In the genomic region with DNA sequence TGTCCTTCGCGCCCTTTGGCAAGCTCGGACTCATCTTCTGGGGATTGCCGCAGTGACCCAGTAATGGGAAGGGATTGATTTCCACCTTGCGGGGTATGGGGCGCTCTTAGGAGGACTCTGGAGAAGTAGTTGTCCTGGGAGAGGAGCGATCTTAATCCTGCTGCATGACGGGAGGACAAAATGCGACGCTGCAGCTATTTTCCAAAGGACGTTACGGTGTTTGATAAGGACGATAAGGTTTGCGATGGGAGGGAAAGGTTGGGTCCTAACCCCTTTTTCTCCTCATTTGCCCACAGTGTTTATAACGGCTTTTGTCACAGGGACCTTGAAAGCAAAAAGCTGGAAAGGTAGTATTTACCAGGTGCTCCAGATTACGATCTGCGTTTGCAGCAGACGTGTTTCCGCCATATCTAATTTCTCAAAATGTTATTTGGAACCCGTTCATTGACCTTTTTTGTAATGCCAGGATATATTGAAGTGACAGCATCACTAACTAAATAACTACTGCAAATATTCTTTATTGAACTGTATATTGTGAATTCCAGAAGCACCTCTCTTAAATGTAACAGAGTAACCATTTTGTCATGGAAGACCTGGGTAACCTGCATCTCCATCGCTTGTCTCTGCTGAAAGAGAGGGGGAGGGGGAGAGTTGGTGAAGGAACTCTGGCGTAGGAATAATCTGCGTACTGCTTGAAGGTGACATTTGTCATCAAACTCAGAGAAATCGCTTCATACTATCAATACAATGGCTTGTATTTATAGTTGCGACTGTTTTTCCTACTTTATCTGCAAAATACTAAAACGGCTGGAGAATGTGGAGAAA, we compare ENCODE assay signal across 8 cellular contexts. TPM values are rescaled to one million over a fixed set of nuclear protein-coding genes. Genes with fewer than 3 reads are reported as not detected.
DNase-seq lines count a peak whose midpoint lies in the region; ATAC-seq and TF ChIP-seq lines count a peak whose summit lies in the region.

No MANE protein-coding gene starts in this region.

- peaks cover 0 to 2% (median 0%) of the 10 kb centered on the region in 4 donors for H3K36me3 ChIP-seq in right lobe of liver
- peaks cover 0 to 13% (median 0%) of the 10 kb centered on the region in 3 donors for H3K36me3 ChIP-seq in tibial nerve

- intact Hi-C loops in right lobe of liver (cut with DNase I), result no loop called here

- TF ChIP-seq CTCF in GM12864 (IDR thresholded peaks at IDR 0.05; ENCODE audit: low read depth, low read length, missing control alignments) (no peak), right lobe of liver (IDR thresholded peaks at IDR 0.05) (no peak), tibial nerve (IDR thresholded peaks at IDR 0.05) (no peak)

- H3K4me1 ChIP-seq in right lobe of liver (peaks cover 0 to 38% (median 5%) of the 10 kb centered on the region in 4 donors), tibial nerve (peaks cover 0 to 48% (median 22%) of the 10 kb centered on the region in 4 donors)

- DNase-seq in GM12864 (ENCODE audit: low read depth) (no peak), NCI-H2227 (lab: John Stamatoyannopoulos, UW; ENCODE audit: unreplicated experiment) (peak; percentile 55), right lobe of liver (no peak), tibial nerve (ENCODE audit: low spot score in 2 of 2) (no peak), ACHN (no peak), pons (ENCODE audit: low spot score) (no peak)
- peak; percentile 10 for DNase-seq in central memory CD4-positive, alpha-beta T cell

- H3K27me3 ChIP-seq in right lobe of liver (no peaks in the 10 kb centered on the region), tibial nerve (no peaks in the 10 kb centered on the region)

- H3K27ac ChIP-seq in right lobe of liver, result peak overlapping the region; percentile 73 to 82 (median 78)
- H3K27ac ChIP-seq in tibial nerve, result peak overlapping the region; percentile 78 to 93 (median 92)

- H3K4me3 ChIP-seq in GM12864 (ENCODE audit: low read depth, low read length) (peak overlapping the region; percentile 93), right lobe of liver (peak overlapping the region; percentile 69 to 88 (median 81)), tibial nerve (peak overlapping the region; percentile 66 to 80 (median 74))

- no peaks in the 10 kb centered on the region for H3K9me3 ChIP-seq in right lobe of liver
- no peaks in the 10 kb centered on the region for H3K9me3 ChIP-seq in tibial nerve

- no peak for TF ChIP-seq EP300 in tibial nerve (IDR thresholded peaks at IDR 0.05)

- ATAC-seq in GM21825 (IDR thresholded peaks at IDR 0.05; ENCODE audit: unreplicated experiment) (peak; percentile 19), right lobe of liver (peak; percentile 17 to 35 (median 25))

- WGBS in right lobe of liver (ENCODE audit: insufficient coverage, low coverage, low lambda C conversion rate, missing lambda C conversion rate), result 3% methylated on average over 24 of the region's 26 CpGs
- 6 to 7% methylated on average over 23 to 26 of the region's 26 CpGs for WGBS in tibial nerve, 2 donors

- TF ChIP-seq POLR2A in right lobe of liver (IDR thresholded peaks at IDR 0.05) (no peak), tibial nerve (IDR thresholded peaks at IDR 0.05) (no peak)

- in situ Hi-C loops in ACHN (cut with HindIII; ENCODE audit: low pct_ligation_motif_present, low pct_unique_long_range_greater_than_20kb, low sequenced_read_pairs), result no loop called here

RNA-seq across cellular contexts. Expression of a gene that starts 0.6 kb away (rescaled TPM):
- total RNA-seq in right lobe of liver, result 100 to 1,000 TPM in 4 of 6 experiments, 10 to 100 TPM in 2; 96.4 to 266 (median 110) TPM
- 100 to 1,000 TPM; 100 to 148 (median 121) TPM for total RNA-seq in tibial nerve

RNA-seq across cellular contexts. Expression of a gene that starts 1.1 kb away (rescaled TPM):
- total RNA-seq in right lobe of liver, result 1 to 10 TPM; 2.7 to 4.4 (median 3.0) TPM
- total RNA-seq in tibial nerve, result 10 to 100 TPM; 14.4 to 22.4 (median 20.4) TPM

Comparison
In these comparisons a context has a peak if more than half of its experiments do, and no peak if none do; other contexts are left out.
1. DNase-seq: peak in NCI-H2227 (single experiment) and central memory CD4-positive, alpha-beta T cell (single experiment); none in GM12864 (single experiment), right lobe of liver (0 of 3), tibial nerve (0 of 2), ACHN (single experiment) and pons (single experiment).
2. Peak in every context shown above with its lines, with median percentiles within 50 percentile points of each other: H3K4me3 ChIP-seq.